ENCODE assay signal across 21 cellular contexts in genomic region chr16:58379736-58380135, GRCh38. TPM values are rescaled to one million over a fixed set of nuclear protein-coding genes. Genes with fewer than 3 reads are reported as not detected.
DNase-seq lines count a peak whose midpoint lies in the region; ATAC-seq and TF ChIP-seq lines count a peak whose summit lies in the region.
"Had no signal": no experiment of that assay in that cellular context is flagged by ENCODE, and none has a peak within 500 bp of the region (broad histone marks: within the 10 kb centered on the region; RNA-seq: fewer than 3 reads in every experiment).

No MANE protein-coding gene starts in this region.

- no peak overlapping the region for H3K4me3 ChIP-seq in lower leg skin (ENCODE audit: low read depth, poor library complexity, severe bottlenecking)
- H3K4me3 ChIP-seq: A549, BLaER1 had no signal

- peak; percentile 68 for DNase-seq in ELR (ENCODE audit: low read depth)
- peak; percentile 30 for DNase-seq in HT1080 (ENCODE audit: low read depth)
- peak; percentile 61 for DNase-seq in RKO (ENCODE audit: low spot score)
- DNase-seq in AG08396 (ENCODE audit: low spot score) = no peak
- DNase-seq in lower leg skin (ENCODE audit: low spot score in 2 of 2) = no peak
- DNase-seq: BE2C; C1 segment of cervical spinal cord; CD4-positive, alpha-beta memory T cell; CD4-positive, CD25-positive, alpha-beta regulatory T cell; CD8-positive, alpha-beta memory T cell; COR-L47; DMS 273 treated with DMSO at 0.1 percent for 48 hours; DMS153; DMS53; DMS79; DND-41; EL; GF-D8 had no signal

- intact Hi-C loops in lower leg skin (cut with DNase I; ENCODE audit: low total_unique reads) = no loop called here

- 90 to 94% methylated on average over 4 of the region's 4 CpGs for WGBS in lower leg skin, 2 donors

- TF ChIP-seq CTCF in lower leg skin (IDR thresholded peaks at IDR 0.05) = no peak

- no peak for TF ChIP-seq POLR2A in lower leg skin (IDR thresholded peaks at IDR 0.05)

- no peak for ATAC-seq in GM21825 (IDR thresholded peaks at IDR 0.05; ENCODE audit: unreplicated experiment)
- ATAC-seq: A549 had no signal

RNA-seq across cellular contexts. Expression of gene GINS3, which starts 12.5 kb away (rescaled TPM):
- 22.9 and 24.0 TPM in 2 replicates for total RNA-seq in HT1080 (2014; rRNA removed; shearing (Covaris generic))
- polyA plus RNA-seq in HT1080 (2015; cell fraction: cytosol; rRNA removed) = 11.9 and 12.4 TPM in 2 replicates
- 13.0 and 13.6 TPM in 2 replicates for polyA plus RNA-seq in HT1080 (2015; cell fraction: nucleus; rRNA removed)
- 10 to 100 TPM in 1 of 4 donors, 1 to 10 TPM in 3; 2.8 to 12.4 (median 7.0) TPM for total RNA-seq in lower leg skin

Comparison
In these comparisons a context has a peak if more than half of its experiments do, and no peak if none do; other contexts are left out.
1. DNase-seq: peak in ELR (single experiment), HT1080 (single experiment) and RKO (single experiment); none in AG08396 (single experiment) and lower leg skin (0 of 2).